In genomic region chr17:7167832-7168231, GRCh38 we compare ENCODE assay signal across 20 cellular contexts. TPM values are rescaled to one million over a fixed set of nuclear protein-coding genes. Genes with fewer than 3 reads are reported as not detected.
DNase-seq lines count a peak whose midpoint lies in the region; ATAC-seq and TF ChIP-seq lines count a peak whose summit lies in the region.
"Had no signal": no experiment of that assay in that cellular context is flagged by ENCODE, and none has a peak within 500 bp of the region (broad histone marks: within the 10 kb centered on the region; RNA-seq: fewer than 3 reads in every experiment).

No MANE protein-coding gene starts in this region.

- H3K27ac Mint-ChIP-seq in activated CD4-positive, alpha-beta memory T cell treated with anti-CD3 and anti-CD28 coated beads, Interleukin-2, amount 10 ng/mL, durations not matched to agents 7 days and 5 days, result no peak overlapping the region
- H3K27ac Mint-ChIP-seq: activated T-helper 17 cell treated with anti-CD3 and anti-CD28 coated beads, Interleukin-2, amount 50 U/mL, for 72 hours; GM23338 had no signal

- no peak for TF ChIP-seq CTCF in choroid plexus epithelial cell (conservative IDR thresholded peaks at IDR 0.05; ENCODE audit: low read depth, low read length)
- TF ChIP-seq CTCF in lower lobe of right lung (IDR thresholded peaks at IDR 0.05), result no peak

- no peaks in the 10 kb centered on the region for H3K36me3 ChIP-seq in lower lobe of right lung
- H3K36me3 ChIP-seq: stomach had no signal

- ATAC-seq in lower lobe of right lung (peak; percentile 65 to 72), HG03460 (IDR thresholded peaks at IDR 0.05; ENCODE audit: unreplicated experiment) (no peak)
- ATAC-seq: activated T-helper 17 cell treated with anti-CD3 and anti-CD28 coated beads, Interleukin-2, amount 50 U/mL, for 72 hours; GM23338 had no signal

- peaks cover 3% of the 10 kb centered on the region for H3K4me1 Mint-ChIP-seq in activated CD4-positive, alpha-beta memory T cell treated with anti-CD3 and anti-CD28 coated beads, Interleukin-2, amount 10 ng/mL, durations not matched to agents 7 days and 5 days
- H3K4me1 Mint-ChIP-seq: activated T-helper 17 cell treated with anti-CD3 and anti-CD28 coated beads, Interleukin-2, amount 50 U/mL, for 72 hours; neural crest cell had no signal

- H3K4me1 ChIP-seq in lower lobe of right lung, result no peaks in the 10 kb centered on the region
- H3K4me1 ChIP-seq: stomach had no signal

- intact Hi-C loops in lower lobe of right lung (cut with DNase I) (no loop called here), head of caudate nucleus (cut with DNase I) (no loop called here)

- H3K27me3 Mint-ChIP-seq in activated CD4-positive, alpha-beta memory T cell treated with anti-CD3 and anti-CD28 coated beads, Interleukin-2, amount 10 ng/mL, durations not matched to agents 7 days and 5 days, result peaks cover 22% of the 10 kb centered on the region

- no peak overlapping the region for H3K27ac ChIP-seq in lower lobe of right lung
- H3K27ac ChIP-seq: PC-9, stomach, WERI-Rb-1 had no signal

- peaks cover 5% of the 10 kb centered on the region for H3K9me3 ChIP-seq in lower lobe of right lung

- CTCF ChIA-PET in activated CD4-positive, alpha-beta memory T cell treated with anti-CD3 and anti-CD28 coated beads, Interleukin-2, amount 10 ng/mL, durations not matched to agents 7 days and 5 days (lab: Charles Lee), result interaction anchor here (1.7 kb wide), 1 partner anchor 10 kb away, joined by 6 read pairs; no protein-coding TSS in a partner anchor

- H3K4me3 ChIP-seq in choroid plexus epithelial cell (ENCODE audit: low read depth, low read length), result no peak overlapping the region
- H3K4me3 ChIP-seq in lower lobe of right lung, result no peak overlapping the region
- H3K4me3 ChIP-seq: GM23338, PC-9, stomach had no signal

- POLR2A ChIA-PET in activated CD4-positive, alpha-beta memory T cell treated with anti-CD3 and anti-CD28 coated beads, Interleukin-2, amount 10 ng/mL, durations not matched to agents 7 days and 5 days (lab: Charles Lee), result no interaction called here

- no peaks in the 10 kb centered on the region for H3K36me3 Mint-ChIP-seq in activated CD4-positive, alpha-beta memory T cell treated with anti-CD3 and anti-CD28 coated beads, Interleukin-2, amount 10 ng/mL, durations not matched to agents 7 days and 5 days (ENCODE audit: low read depth)

- no peak overlapping the region for H3K4me3 Mint-ChIP-seq in activated CD4-positive, alpha-beta memory T cell treated with anti-CD3 and anti-CD28 coated beads, Interleukin-2, amount 10 ng/mL, durations not matched to agents 7 days and 5 days
- H3K4me3 Mint-ChIP-seq: activated T-helper 17 cell treated with anti-CD3 and anti-CD28 coated beads, Interleukin-2, amount 50 U/mL, for 72 hours; GM23338; neural crest cell had no signal

- no peaks in the 10 kb centered on the region for H3K27me3 ChIP-seq in lower lobe of right lung (ENCODE audit: low read depth)

- no peaks in the 10 kb centered on the region for H3K9me3 Mint-ChIP-seq in activated CD4-positive, alpha-beta memory T cell treated with anti-CD3 and anti-CD28 coated beads, Interleukin-2, amount 10 ng/mL, durations not matched to agents 7 days and 5 days
- H3K9me3 Mint-ChIP-seq: activated T-helper 17 cell treated with anti-CD3 and anti-CD28 coated beads, Interleukin-2, amount 50 U/mL, for 72 hours had no signal

- DNase-seq in CD1c-positive myeloid dendritic cell (ENCODE audit: extremely low spot score) (peak; percentile 91), NOMO-1 (lab: John Stamatoyannopoulos, UW; ENCODE audit: unreplicated experiment in 2 of 2) (peak; percentile 67 to 92), choroid plexus epithelial cell (ENCODE audit: low read depth) (peak; percentile 76), lower lobe of right lung (no peak), NCI-H187 treated with DMSO at 0.1 percent for 48 hours (lab: John Stamatoyannopoulos, UW) (no peak), head of caudate nucleus (no peak)
- DNase-seq in activated CD4-positive, alpha-beta memory T cell treated with anti-CD3 and anti-CD28 coated beads, Interleukin-2, amount 10 ng/mL, durations not matched to agents 7 days and 5 days, result no peak
- DNase-seq: activated CD8-positive, alpha-beta memory T cell treated with anti-CD3 and anti-CD28 coated beads for 24 hours; amniotic stem cell; cerebellar nuclear complex; NCI-H1694 treated with DMSO at 0.1 percent for 48 hours; PC-9; retina; stomach; WERI-Rb-1 had no signal

RNA-seq across cellular contexts. Expression of gene ASGR1, which starts 11.3 kb away (rescaled TPM):
- total RNA-seq in lower lobe of right lung, result 5.1 TPM
- total RNA-seq in activated CD4-positive, alpha-beta memory T cell treated with anti-CD3 and anti-CD28 coated beads, Interleukin-2, amount 10 ng/mL, durations not matched to agents 7 days and 5 days, result under 1 TPM; 0.60 to 0.73 TPM

RNA-seq across cellular contexts. Expression of gene DLG4, which starts 51.8 kb away (rescaled TPM):
- 29.3 TPM for total RNA-seq in lower lobe of right lung
- 1 to 10 TPM; 5.2 to 5.3 TPM for total RNA-seq in activated CD4-positive, alpha-beta memory T cell treated with anti-CD3 and anti-CD28 coated beads, Interleukin-2, amount 10 ng/mL, durations not matched to agents 7 days and 5 days

RNA-seq across cellular contexts. Expression of gene ACADVL, which starts 51.9 kb away (rescaled TPM):
- 576 TPM for total RNA-seq in lower lobe of right lung
- total RNA-seq in activated CD4-positive, alpha-beta memory T cell treated with anti-CD3 and anti-CD28 coated beads, Interleukin-2, amount 10 ng/mL, durations not matched to agents 7 days and 5 days, result 100 to 1,000 TPM; 364 to 370 TPM

RNA-seq across cellular contexts. Expression of gene ASGR2, which starts 53.2 kb away (rescaled TPM):
- 1.3 TPM for total RNA-seq in lower lobe of right lung
- total RNA-seq in activated CD4-positive, alpha-beta memory T cell treated with anti-CD3 and anti-CD28 coated beads, Interleukin-2, amount 10 ng/mL, durations not matched to agents 7 days and 5 days, result not detected
- total RNA-seq: activated T-helper 17 cell treated with anti-CD3 and anti-CD28 coated beads, Interleukin-2, amount 50 U/mL, for 72 hours; NCI-H460; neural crest cell; PC-9 had no signal

Comparison
In these comparisons a context has a peak if more than half of its experiments do, and no peak if none do; other contexts are left out.
1. DNase-seq: peak in CD1c-positive myeloid dendritic cell (single experiment), NOMO-1 (2 of 2) and choroid plexus epithelial cell (single experiment); none in lower lobe of right lung (single experiment), NCI-H187 treated with DMSO at 0.1 percent for 48 hours (single experiment), head of caudate nucleus (0 of 42) and activated CD4-positive, alpha-beta memory T cell treated with anti-CD3 and anti-CD28 coated beads, Interleukin-2, amount 10 ng/mL, durations not matched to agents 7 days and 5 days (single experiment).